ENCODE assay signal across 1 cellular context in the genomic region with DNA sequence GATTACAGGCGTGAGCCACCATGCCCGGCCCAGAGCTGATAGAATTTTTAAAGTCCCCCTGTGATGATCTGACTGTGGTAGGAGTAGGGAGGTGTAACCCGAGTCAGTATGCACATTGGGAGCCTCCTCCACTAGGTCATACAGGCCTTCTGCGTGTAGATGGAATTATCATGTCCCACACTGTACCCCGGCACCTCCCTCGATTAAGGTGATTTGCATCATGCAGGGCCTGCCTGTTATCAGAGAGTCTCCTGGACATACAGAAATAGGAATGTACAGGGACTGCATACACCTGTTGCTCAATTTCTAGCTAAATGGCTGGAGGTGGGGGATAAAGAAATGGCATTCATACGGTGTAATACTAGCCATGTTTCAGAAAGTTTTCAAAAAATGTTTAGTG.
TF ChIP-seq lines count a peak whose summit lies in the region.

No MANE protein-coding gene starts in this region.

TF ChIP-seq in GM12878, 131 proteins besides CTCF, POLR2A, EP300 and RAD21:
- TF ChIP-seq TBL1XR1 (IDR thresholded peaks at IDR 0.05; ENCODE audit: low read depth, low read length), result no peak
- TF ChIP-seq, protein P1, sequence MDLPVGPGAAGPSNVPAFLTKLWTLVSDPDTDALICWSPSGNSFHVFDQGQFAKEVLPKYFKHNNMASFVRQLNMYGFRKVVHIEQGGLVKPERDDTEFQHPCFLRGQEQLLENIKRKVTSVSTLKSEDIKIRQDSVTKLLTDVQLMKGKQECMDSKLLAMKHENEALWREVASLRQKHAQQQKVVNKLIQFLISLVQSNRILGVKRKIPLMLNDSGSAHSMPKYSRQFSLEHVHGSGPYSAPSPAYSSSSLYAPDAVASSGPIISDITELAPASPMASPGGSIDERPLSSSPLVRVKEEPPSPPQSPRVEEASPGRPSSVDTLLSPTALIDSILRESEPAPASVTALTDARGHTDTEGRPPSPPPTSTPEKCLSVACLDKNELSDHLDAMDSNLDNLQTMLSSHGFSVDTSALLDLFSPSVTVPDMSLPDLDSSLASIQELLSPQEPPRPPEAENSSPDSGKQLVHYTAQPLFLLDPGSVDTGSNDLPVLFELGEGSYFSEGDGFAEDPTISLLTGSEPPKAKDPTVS (IDR thresholded peaks at IDR 0.05; ENCODE audit: low read depth, low read length), result no peak
TF ChIP-seq in GM12878: peak in this region for 0.
